Comparison of ENCODE assay signal across 21 cellular contexts in the genomic region with DNA sequence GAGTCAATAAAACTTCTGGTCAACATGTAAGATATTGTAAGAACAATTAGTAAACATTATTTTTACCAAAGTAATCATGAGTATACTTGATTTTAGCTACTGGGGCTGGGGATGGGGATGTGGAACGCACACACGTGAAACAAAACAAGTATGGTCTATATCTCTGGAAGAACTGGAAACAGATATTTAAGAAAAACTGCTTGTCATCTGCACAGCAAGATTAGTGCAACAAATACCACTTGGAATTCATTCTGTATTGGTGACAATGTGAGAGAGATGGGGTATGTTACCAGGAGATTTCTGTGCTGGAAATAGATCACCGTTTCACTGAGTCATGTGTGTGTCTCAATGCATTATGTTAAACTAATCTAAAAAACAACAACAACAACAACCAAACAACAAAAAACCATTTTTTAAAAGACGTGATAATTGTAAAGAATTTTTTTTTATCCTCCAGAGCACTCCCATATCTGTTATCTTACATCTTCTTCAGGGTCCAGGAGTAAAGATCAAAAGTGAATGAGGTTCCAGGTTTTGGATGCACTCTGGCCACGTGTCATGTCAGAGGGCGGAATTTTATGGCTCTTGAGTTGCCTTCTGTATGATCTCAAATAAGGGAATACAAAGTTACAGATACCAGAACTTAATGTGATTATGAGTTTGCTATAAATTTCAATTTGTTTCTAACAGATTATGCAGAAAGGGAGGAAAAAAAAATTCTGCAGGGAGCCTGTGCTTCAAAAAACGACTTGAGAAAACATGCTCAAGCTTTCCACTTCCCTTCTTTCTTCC.
DNase-seq lines count a peak whose midpoint lies in the region; ATAC-seq, FAIRE-seq and TF ChIP-seq lines count a peak whose summit lies in the region.
"Had no signal": no experiment of that assay in that cellular context is flagged by ENCODE, and none has a peak within 500 bp of the region (broad histone marks: within the 10 kb centered on the region; RNA-seq: fewer than 3 reads in every experiment).

No MANE protein-coding gene starts in this region.

- H3K27me3 ChIP-seq in astrocyte (ENCODE audit: insufficient read depth, low read length), result no peaks in the 10 kb centered on the region
- no peaks in the 10 kb centered on the region for H3K27me3 ChIP-seq in esophagus muscularis mucosa
- no peaks in the 10 kb centered on the region for H3K27me3 ChIP-seq in small intestine (ENCODE audit: control insufficient read depth in 2 of 2, insufficient read depth in 2 of 2, low read length in 2 of 2)
- H3K27me3 ChIP-seq: BLaER1 had no signal

- 75% methylated on average over 7 of the region's 7 CpGs for WGBS in esophagus muscularis mucosa
- 37 to 57% (median 45%) methylated on average over 7 of the region's 7 CpGs for WGBS in small intestine, 3 donors

- H3K9ac ChIP-seq in astrocyte (ENCODE audit: low read length), result no peak overlapping the region
- H3K9ac ChIP-seq: BLaER1 had no signal

- H3K36me3 ChIP-seq in astrocyte (ENCODE audit: insufficient read depth, low read length) (no peaks in the 10 kb centered on the region), esophagus muscularis mucosa (no peaks in the 10 kb centered on the region), small intestine (ENCODE audit: control insufficient read depth in 2 of 2, insufficient read depth in 2 of 2, low read length in 2 of 2) (no peaks in the 10 kb centered on the region)
- H3K36me3 ChIP-seq: BLaER1 had no signal

- TF ChIP-seq CTCF in astrocyte (IDR thresholded peaks at IDR 0.05; ENCODE audit: insufficient read depth, low read depth, low read length), result no peak
- no peak for TF ChIP-seq CTCF in esophagus muscularis mucosa (IDR thresholded peaks at IDR 0.05)

- H3K4me2 ChIP-seq in astrocyte (ENCODE audit: low read length), result no peak overlapping the region
- H3K4me2 ChIP-seq: BLaER1, GM23338 had no signal

- peak; percentile 31 for DNase-seq in OCI-M1 (lab: John Stamatoyannopoulos, UW)
- DNase-seq in astrocyte (ENCODE audit: low read depth), result no peak
- peak; percentile 24 for DNase-seq in esophagus muscularis mucosa (ENCODE audit: extremely low spot score)
- peak; percentile 73 for DNase-seq in small intestine
- no peak for DNase-seq in HuH-7 (ENCODE audit: low spot score)
- no peak for DNase-seq in NCI-H2029 (lab: John Stamatoyannopoulos, UW)
- DNase-seq: 8988T; Calu3; CD8-positive, alpha-beta T cell; DMS79 treated with DMSO at 0.1 percent for 48 hours; GF-D8; HCEC 1CT; IMR-90 had no signal

- FAIRE-seq in astrocyte (lab: Jason Lieb, UNC) (no peak), small intestine (lab: Jason Lieb, UNC) (no peak)
- FAIRE-seq: GM12878, H54 had no signal

- H3K36me3 Mint-ChIP-seq in astrocyte (ENCODE audit: low read depth, unreplicated experiment), result no peaks in the 10 kb centered on the region
- H3K36me3 Mint-ChIP-seq: CD14-positive monocyte; CD8-positive, alpha-beta T cell had no signal

- H3K27ac ChIP-seq in astrocyte (ENCODE audit: low read depth, low read length) (no peak overlapping the region), esophagus muscularis mucosa (replicated peaks in 1 of 4) (no peak overlapping the region), small intestine (ENCODE audit: low read depth in 1 of 2, low read length in 1 of 2) (no peak overlapping the region)
- H3K27ac ChIP-seq: BLaER1, HL-60 had no signal

- no peak for TF ChIP-seq EP300 in esophagus muscularis mucosa (IDR thresholded peaks at IDR 0.05)

- no peak overlapping the region for H3K27ac Mint-ChIP-seq in astrocyte (ENCODE audit: unreplicated experiment)
- H3K27ac Mint-ChIP-seq: CD14-positive monocyte; CD8-positive, alpha-beta T cell; GM23338 had no signal

- H3K4me1 Mint-ChIP-seq in astrocyte (ENCODE audit: low read depth, unreplicated experiment), result peaks cover 19% of the 10 kb centered on the region
- H3K4me1 Mint-ChIP-seq: CD14-positive monocyte, GM23338 had no signal

- H3K4me3 ChIP-seq in astrocyte (ENCODE audit: insufficient read depth, low read depth, low read length), result no peak overlapping the region
- H3K4me3 ChIP-seq in esophagus muscularis mucosa, result no peak overlapping the region
- no peak overlapping the region for H3K4me3 ChIP-seq in small intestine (ENCODE audit: low read depth in 1 of 2, low read length in 2 of 2)
- H3K4me3 ChIP-seq: BLaER1, GM12878, GM23338 had no signal

- no peaks in the 10 kb centered on the region for H3K9me3 Mint-ChIP-seq in astrocyte (ENCODE audit: unreplicated experiment)
- H3K9me3 Mint-ChIP-seq: CD8-positive, alpha-beta T cell; GM23338 had no signal

- peak overlapping the region; percentile 60 for H3K4me3 Mint-ChIP-seq in astrocyte (ENCODE audit: unreplicated experiment)
- H3K4me3 Mint-ChIP-seq: CD14-positive monocyte; CD8-positive, alpha-beta T cell; GM23338 had no signal

- H3K79me2 ChIP-seq in astrocyte (ENCODE audit: insufficient read depth, low read length), result no peaks in the 10 kb centered on the region

- no peaks in the 10 kb centered on the region for H3K27me3 Mint-ChIP-seq in astrocyte (ENCODE audit: low read depth, unreplicated experiment)

- intact Hi-C loops in esophagus muscularis mucosa (cut with DNase I), result no loop called here

- no peaks in the 10 kb centered on the region for H3K9me3 ChIP-seq in astrocyte (ENCODE audit: insufficient read depth, low read depth, low read length)
- H3K9me3 ChIP-seq in esophagus muscularis mucosa, result no peaks in the 10 kb centered on the region
- H3K9me3 ChIP-seq in small intestine (ENCODE audit: control insufficient read depth, low read depth), result no peaks in the 10 kb centered on the region
- H3K9me3 ChIP-seq: BLaER1 had no signal

- no peak overlapping the region for H2AFZ ChIP-seq in astrocyte (ENCODE audit: low read depth, low read length)
- H2AFZ ChIP-seq: GM23338 had no signal

- ATAC-seq in GM21723 (IDR thresholded peaks at IDR 0.05; ENCODE audit: unreplicated experiment), result no peak
- ATAC-seq in GM21619 (IDR thresholded peaks at IDR 0.05; ENCODE audit: unreplicated experiment), result no peak
- ATAC-seq: CD8-positive, alpha-beta T cell; GM12878; GM23338 had no signal

- H3K4me1 ChIP-seq in astrocyte (ENCODE audit: insufficient read depth, low read length) (no peaks in the 10 kb centered on the region), esophagus muscularis mucosa (no peaks in the 10 kb centered on the region), small intestine (ENCODE audit: control insufficient read depth in 2 of 2, insufficient read depth in 1 of 2, low read depth in 1 of 2, low read length in 1 of 2) (peaks cover 0 to 2% of the 10 kb centered on the region in 2 donors)
- H3K4me1 ChIP-seq: BLaER1 had no signal

- no peak for TF ChIP-seq POLR2A in esophagus muscularis mucosa (IDR thresholded peaks at IDR 0.05; ENCODE audit: low read depth)

- no peaks in the 10 kb centered on the region for H4K20me1 ChIP-seq in astrocyte (ENCODE audit: insufficient read depth, low read length)
- H4K20me1 ChIP-seq: BLaER1 had no signal

Comparison
In these comparisons a context has a peak if more than half of its experiments do, and no peak if none do; other contexts are left out.
1. DNase-seq: peak in OCI-M1 (single experiment), esophagus muscularis mucosa (single experiment) and small intestine (single experiment); none in astrocyte (single experiment), HuH-7 (single experiment) and NCI-H2029 (single experiment).